ENCODE assay signal across 8 cellular contexts in the genomic region with DNA sequence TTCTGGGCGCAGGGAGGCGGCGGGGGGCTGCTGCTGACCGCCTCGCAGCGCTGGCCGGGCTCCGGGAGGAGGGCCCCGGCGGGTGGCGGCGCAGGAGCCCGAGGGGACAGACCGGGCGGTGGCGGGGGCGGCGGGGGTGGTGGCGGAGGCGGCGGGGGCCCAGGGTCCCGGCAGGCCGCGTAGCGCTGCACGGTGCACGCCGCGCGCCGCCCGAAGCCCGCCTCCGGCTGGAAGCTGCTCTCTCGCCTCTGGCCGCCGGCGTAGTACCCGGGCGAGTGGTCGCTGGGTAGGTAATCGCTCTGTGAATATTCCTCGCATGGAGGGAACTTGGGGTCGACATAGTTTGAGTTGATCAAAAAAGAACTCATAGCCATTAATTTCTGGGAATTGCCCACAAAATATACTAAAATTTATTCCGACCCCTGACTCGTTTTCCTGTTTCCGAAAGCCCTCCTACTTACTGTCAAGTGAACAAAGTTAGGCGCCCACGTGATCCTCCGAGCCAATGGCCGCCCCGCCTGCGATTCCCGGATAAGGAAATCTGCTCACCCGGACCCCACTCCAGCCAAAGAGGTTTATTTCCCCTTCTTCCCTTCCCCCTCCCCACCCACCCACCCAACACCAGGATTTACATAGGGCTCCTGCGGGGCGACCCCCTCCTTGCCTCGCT. TPM values are rescaled to one million over a fixed set of nuclear protein-coding genes. Genes with fewer than 3 reads are reported as not detected.
DNase-seq lines count a peak whose midpoint lies in the region; ATAC-seq, FAIRE-seq and TF ChIP-seq lines count a peak whose summit lies in the region.

A gene (minus strand): TSS at position 405 of the 670 bp plus-strand sequence. CDS start 31 bp downstream, at position 374.

- TF ChIP-seq CTCF in mucosa of descending colon (IDR thresholded peaks at IDR 0.05), result no peak

- H3K27me3 Mint-ChIP-seq in stimulated activated naive CD8-positive, alpha-beta T cell treated with anti-CD3 and anti-CD28 coated beads, Interleukin-15, amount 100 ng/mL, for 72 hours, result peaks cover 64% of the 10 kb centered on the region

- peak within 1 kb of the TSS; percentile 93 to 94 for H3K4me3 Mint-ChIP-seq in stimulated activated naive CD8-positive, alpha-beta T cell treated with anti-CD3 and anti-CD28 coated beads, Interleukin-15, amount 100 ng/mL, for 72 hours

- peak within 1 kb of the TSS; percentile 85 to 89 for H3K27ac Mint-ChIP-seq in stimulated activated naive CD8-positive, alpha-beta T cell treated with anti-CD3 and anti-CD28 coated beads, Interleukin-15, amount 100 ng/mL, for 72 hours

- peak within 1 kb of the TSS; percentile 2 for H3K4me3 ChIP-seq in mucosa of descending colon

- peak; percentile 43 for DNase-seq in NCI-H1436 treated with DMSO at 0.1 percent for 48 hours (lab: John Stamatoyannopoulos, UW)
- peak; percentile 33 to 60 for DNase-seq in activated CD4-positive, alpha-beta T cell treated with anti-CD3 and anti-CD28 coated beads for 24 hours (ENCODE audit: low read depth in 2 of 2)
- DNase-seq in effector CD4-positive, alpha-beta T cell, result peak; percentile 71
- DNase-seq in mucosa of descending colon, result peak; percentile 77 to 88 (median 85)
- peak in 1 of 2 donors; percentile 58 for DNase-seq in stimulated activated naive CD8-positive, alpha-beta T cell treated with anti-CD3 and anti-CD28 coated beads, Interleukin-15, amount 100 ng/mL, for 72 hours
- no peak for DNase-seq in dedifferentiated amniotic fluid mesenchymal stem cell (ENCODE audit: extremely low spot score)

- no peaks in the 10 kb centered on the region for H3K36me3 ChIP-seq in mucosa of descending colon (ENCODE audit: low read depth)

- no peaks in the 10 kb centered on the region for H3K9me3 ChIP-seq in mucosa of descending colon

- intact Hi-C loops in mucosa of descending colon (cut with DNase I, micrococcal nuclease), result no loop called here

- no peaks in the 10 kb centered on the region for H3K9me3 Mint-ChIP-seq in stimulated activated naive CD8-positive, alpha-beta T cell treated with anti-CD3 and anti-CD28 coated beads, Interleukin-15, amount 100 ng/mL, for 72 hours

- FAIRE-seq in A204.1 (lab: Jason Lieb, UNC), result peak; percentile 66

- H3K4me1 Mint-ChIP-seq in stimulated activated naive CD8-positive, alpha-beta T cell treated with anti-CD3 and anti-CD28 coated beads, Interleukin-15, amount 100 ng/mL, for 72 hours, result peaks cover 69% of the 10 kb centered on the region

- H3K4me1 ChIP-seq in mucosa of descending colon (ENCODE audit: low read depth), result peaks cover 57% of the 10 kb centered on the region

- ATAC-seq in GM19395 (IDR thresholded peaks at IDR 0.05; ENCODE audit: unreplicated experiment) (peak; percentile 63), mucosa of descending colon (peak; percentile 35)
- ATAC-seq in stimulated activated naive CD8-positive, alpha-beta T cell treated with anti-CD3 and anti-CD28 coated beads, Interleukin-15, amount 100 ng/mL, for 72 hours, result peak; percentile 73

RNA-seq across cellular contexts. Expression of the gene that starts here (rescaled TPM):
- total RNA-seq in mucosa of descending colon, result 10 to 100 TPM in 1 of 3 donors, 1 to 10 TPM in 2; 4.5 to 14.6 (median 5.3) TPM
